ENCODE assay signal across 12 cellular contexts in genomic region chr11:69321877-69322350, GRCh38. TPM values are rescaled to one million over a fixed set of nuclear protein-coding genes. Genes with fewer than 3 reads are reported as not detected.
DNase-seq lines count a peak whose midpoint lies in the region; ATAC-seq and TF ChIP-seq lines count a peak whose summit lies in the region.
"Had no signal": no experiment of that assay in that cellular context is flagged by ENCODE, and none has a peak within 500 bp of the region (broad histone marks: within the 10 kb centered on the region; RNA-seq: fewer than 3 reads in every experiment).

No MANE protein-coding gene starts in this region.

- H3K36me3 Mint-ChIP-seq in activated naive CD4-positive, alpha-beta T cell treated with anti-CD3 and anti-CD28 coated beads, Interleukin-2, amount 50 U/mL, for 72 hours: peaks cover 0 to 7% of the 10 kb centered on the region in 2 donors

- no peaks in the 10 kb centered on the region for H3K36me3 ChIP-seq in thoracic aorta
- H3K36me3 ChIP-seq: BLaER1 treated with 17β-estradiol and CSF1 and Interleukin-3, amounts not matched to agents 10 nM and 100 nM; spleen had no signal

- H3K27ac Mint-ChIP-seq in activated naive CD4-positive, alpha-beta T cell treated with anti-CD3 and anti-CD28 coated beads, Interleukin-2, amount 50 U/mL, for 72 hours: no peak overlapping the region
- H3K27ac Mint-ChIP-seq: T-helper 17 cell had no signal

- no peak overlapping the region for H3K4me3 ChIP-seq in fibroblast of mammary gland (ENCODE audit: control insufficient read depth, low read depth, low read length)
- no peak overlapping the region for H3K4me3 ChIP-seq in thoracic aorta
- H3K4me3 ChIP-seq: BLaER1 treated with 17β-estradiol and CSF1 and Interleukin-3, amounts not matched to agents 10 nM and 100 nM; spleen had no signal

- TF ChIP-seq CTCF in fibroblast of mammary gland (conservative IDR thresholded peaks at IDR 0.05; ENCODE audit: control insufficient read depth, insufficient read depth, low read depth, low read length) (no peak), thoracic aorta (IDR thresholded peaks at IDR 0.05) (no peak)

- peaks cover 10% of the 10 kb centered on the region in 2 donors for H3K9me3 Mint-ChIP-seq in activated naive CD4-positive, alpha-beta T cell treated with anti-CD3 and anti-CD28 coated beads, Interleukin-2, amount 50 U/mL, for 72 hours

- DNase-seq in activated naive CD4-positive, alpha-beta T cell treated with anti-CD3 and anti-CD28 coated beads, Interleukin-2, amount 50 U/mL, for 72 hours (ENCODE audit: low spot score in 2 of 2): peak in 1 of 2 donors; percentile 20
- no peak for DNase-seq in activated naive CD4-positive, alpha-beta T cell (lab: John Stamatoyannopoulos, UW)
- DNase-seq in fibroblast of mammary gland (ENCODE audit: low read depth) (peak; percentile 95), thoracic aorta (ENCODE audit: low spot score) (peak; percentile 54), activated gamma-delta T cell treated with Interleukin-2 at 50 U/mL for 16 hours (no peak), cerebellum (ENCODE audit: low spot score) (no peak)
- DNase-seq: T-helper 17 cell had no signal

- H3K4me1 ChIP-seq in thoracic aorta (ENCODE audit: control insufficient read depth in 1 of 2, low read depth in 2 of 2): peaks cover 9 to 22% of the 10 kb centered on the region in 2 donors

- ATAC-seq in activated naive CD4-positive, alpha-beta T cell treated with anti-CD3 and anti-CD28 coated beads, Interleukin-2, amount 50 U/mL, for 72 hours: peak; percentile 28 to 56
- ATAC-seq in SK-N-SH treated with all-trans-retinoic acid at 6 μM for 48 hours (peak; percentile 62), thoracic aorta (ENCODE audit: insufficient number of reproducible peaks, low FRiP score, low read depth) (peak; percentile 92), GM21723 (IDR thresholded peaks at IDR 0.05; ENCODE audit: unreplicated experiment) (no peak)
- ATAC-seq: T-helper 17 cell had no signal

- H3K27ac ChIP-seq in thoracic aorta: peak overlapping the region; percentile 85 to 88
- H3K27ac ChIP-seq: BLaER1 treated with 17β-estradiol and CSF1 and Interleukin-3, amounts not matched to agents 10 nM and 100 nM; KMS-11; spleen had no signal

- H3K27me3 ChIP-seq in thoracic aorta (replicated peaks; ENCODE audit: insufficient read depth): no peaks in the 10 kb centered on the region
- H3K27me3 ChIP-seq: BLaER1 treated with 17β-estradiol and CSF1 and Interleukin-3, amounts not matched to agents 10 nM and 100 nM; spleen had no signal

- no peaks in the 10 kb centered on the region for H3K9me3 ChIP-seq in thoracic aorta

TF ChIP-seq in SK-N-SH treated with all-trans-retinoic acid at 6 μM for 48 hours, 23 proteins besides CTCF, POLR2A, EP300 and RAD21:
- TF ChIP-seq OSR1 (CRISPR knock-in tag; IDR thresholded peaks at IDR 0.05) (no peak), ZFP30 (CRISPR knock-in tag; IDR thresholded peaks at IDR 0.05) (no peak), RARB (CRISPR knock-in tag; IDR thresholded peaks at IDR 0.05) (no peak), ARNTL (CRISPR knock-in tag; IDR thresholded peaks at IDR 0.05; ENCODE audit: borderline replicate concordance, low read depth) (no peak), ZNF565 (CRISPR knock-in tag; conservative IDR thresholded peaks at IDR 0.05; ENCODE audit: low read depth) (no peak), CSDC2 (CRISPR knock-in tag; IDR thresholded peaks at IDR 0.05) (no peak), TCF4 (CRISPR knock-in tag; IDR thresholded peaks at IDR 0.05; ENCODE audit: borderline replicate concordance) (no peak), ZNF70 (CRISPR knock-in tag; IDR thresholded peaks at IDR 0.05) (no peak), ZNF8 (CRISPR knock-in tag; IDR thresholded peaks at IDR 0.05) (no peak), CREB5 (CRISPR knock-in tag; IDR thresholded peaks at IDR 0.05; ENCODE audit: low read depth) (no peak), ZC3H10 (CRISPR knock-in tag; IDR thresholded peaks at IDR 0.05) (no peak), ISL1 (CRISPR knock-in tag; IDR thresholded peaks at IDR 0.05) (no peak)

RNA-seq across cellular contexts. Expression of gene MYEOV, which starts 28.0 kb away (rescaled TPM):
- not detected for total RNA-seq in activated naive CD4-positive, alpha-beta T cell treated with anti-CD3 and anti-CD28 coated beads, Interleukin-2, amount 50 U/mL, for 72 hours
- 1 to 10 TPM; 1.1 to 1.3 TPM for total RNA-seq in thoracic aorta
- not detected for total RNA-seq in cerebellum

Comparison
In these comparisons a context has a peak if more than half of its experiments do, and no peak if none do; other contexts are left out.
1. DNase-seq: peak in fibroblast of mammary gland (single experiment) and thoracic aorta (single experiment); none in activated naive CD4-positive, alpha-beta T cell (0 of 4), activated gamma-delta T cell treated with Interleukin-2 at 50 U/mL for 16 hours (single experiment) and cerebellum (single experiment).